In the genomic region with DNA sequence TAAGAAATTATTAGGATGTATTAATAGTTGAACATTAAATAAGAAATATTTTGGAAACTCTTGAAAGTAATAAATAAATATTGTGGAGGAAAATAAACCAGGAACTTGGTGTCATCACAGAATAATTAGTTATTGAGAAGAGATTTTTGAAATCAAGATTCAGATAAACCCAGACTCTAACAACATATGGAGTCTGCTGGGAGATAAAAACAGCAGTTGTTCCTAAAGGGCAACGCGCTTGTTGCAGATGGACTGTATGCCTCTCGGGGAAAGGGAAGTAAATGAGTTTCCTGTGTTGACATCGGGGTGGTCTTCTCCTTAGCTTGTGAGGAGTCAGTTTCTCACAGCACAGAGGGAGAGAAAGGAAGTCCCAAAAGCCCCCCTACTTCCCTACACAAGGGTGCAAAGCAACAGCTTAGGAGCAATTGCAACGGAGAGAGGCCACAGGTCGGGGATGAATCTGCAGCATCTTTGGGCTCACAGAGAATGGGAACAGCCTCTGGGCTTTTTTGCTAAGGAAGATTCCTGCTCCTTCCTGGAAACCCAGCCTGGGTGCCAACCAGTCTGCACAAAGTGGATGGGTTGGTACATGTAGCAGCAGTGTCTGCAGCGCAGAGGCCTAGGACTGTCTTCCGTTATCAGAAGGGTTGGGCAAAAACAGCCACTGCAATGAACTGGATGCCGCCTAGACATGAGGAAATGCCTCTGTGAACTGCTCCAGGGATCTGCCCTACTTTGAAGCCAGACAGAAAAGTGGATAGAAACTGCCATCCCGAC, we compare ENCODE assay signal across 1 cellular context.
TF ChIP-seq lines count a peak whose summit lies in the region.

No MANE protein-coding gene starts in this region.

TF ChIP-seq in IMR-90, 13 proteins besides CTCF, POLR2A, EP300 and RAD21:
- TF ChIP-seq CEBPB (IDR thresholded peaks at IDR 0.05; ENCODE audit: low read depth, low read length), result no peak
- no peak for TF ChIP-seq MAZ (IDR thresholded peaks at IDR 0.05; ENCODE audit: borderline replicate concordance, low read depth, low read length)
- no peak for TF ChIP-seq RFX5 (IDR thresholded peaks at IDR 0.05; ENCODE audit: low read depth, low read length)
- no peak for TF ChIP-seq RCOR1 (IDR thresholded peaks at IDR 0.05; ENCODE audit: insufficient replicate concordance, low read length)
- no peak for TF ChIP-seq NFE2L2 (IDR thresholded peaks at IDR 0.05; ENCODE audit: low read depth, low read length)
- no peak for TF ChIP-seq ELK1 (IDR thresholded peaks at IDR 0.05; ENCODE audit: borderline replicate concordance, low read depth, low read length)
- no peak for TF ChIP-seq SMC3 (IDR thresholded peaks at IDR 0.05; ENCODE audit: low read depth, low read length)
- TF ChIP-seq BHLHE40 (IDR thresholded peaks at IDR 0.05; ENCODE audit: low read depth, low read length), result no peak
TF ChIP-seq in IMR-90: peak in this region for 0.
